In genomic region chr12:109428038-109428629, GRCh38 we compare ENCODE assay signal across 9 cellular contexts. TPM values are rescaled to one million over a fixed set of nuclear protein-coding genes. Genes with fewer than 3 reads are reported as not detected.
DNase-seq lines count a peak whose midpoint lies in the region; FAIRE-seq and TF ChIP-seq lines count a peak whose summit lies in the region.
"Had no signal": no experiment of that assay in that cellular context is flagged by ENCODE, and none has a peak within 500 bp of the region (broad histone marks: within the 10 kb centered on the region; RNA-seq: fewer than 3 reads in every experiment).

No MANE protein-coding gene starts in this region.

- no peaks in the 10 kb centered on the region for H3K4me1 Mint-ChIP-seq in HFFc6 (ENCODE audit: low read depth)

- dilution Hi-C loops in keratinocyte (cut with MboI; ENCODE audit: extremely low pct_ligation_motif_present, low sequenced_read_pairs): no loop called here

- in situ Hi-C loops in T47D (cut with HindIII; ENCODE audit: low pct_unique_long_range_greater_than_20kb, low sequenced_read_pairs): no loop called here

- H3K27ac ChIP-seq in VCaP (no peak overlapping the region), keratinocyte (ENCODE audit: control insufficient read depth, insufficient read depth, low read length) (no peak overlapping the region)

- H3K36me3 Mint-ChIP-seq in HFFc6 (ENCODE audit: low read depth): no peaks in the 10 kb centered on the region
- H3K36me3 Mint-ChIP-seq: activated naive CD8-positive, alpha-beta T cell had no signal

- H2AFZ ChIP-seq in keratinocyte (ENCODE audit: control insufficient read depth, low read length): no peak overlapping the region

- H3K4me1 ChIP-seq in keratinocyte (ENCODE audit: control insufficient read depth, extremely low read depth, insufficient read depth, low read length): peaks cover 5% of the 10 kb centered on the region

- no peak overlapping the region for H3K9ac ChIP-seq in keratinocyte (ENCODE audit: control insufficient read depth, extremely low read depth, insufficient read depth, low read length)

- peak; percentile 71 for FAIRE-seq in keratinocyte (lab: Jason Lieb, UNC)

- H3K9me1 ChIP-seq in keratinocyte (ENCODE audit: control insufficient read depth, extremely low read depth, insufficient read depth, low read length): no peaks in the 10 kb centered on the region

- no peaks in the 10 kb centered on the region for H3K36me3 ChIP-seq in keratinocyte (ENCODE audit: control insufficient read depth in 2 of 2, extremely low read depth in 1 of 2, insufficient read depth in 2 of 2, low read length in 2 of 2)

- no peaks in the 10 kb centered on the region for H4K20me1 ChIP-seq in keratinocyte (ENCODE audit: control insufficient read depth, extremely low read depth, insufficient read depth, low read length)

- H3K27me3 Mint-ChIP-seq in HFFc6 (ENCODE audit: insufficient read depth): peaks cover 13% of the 10 kb centered on the region

- TF ChIP-seq CTCF in HFFc6 (IDR thresholded peaks at IDR 0.05) (peak; percentile 99), VCaP (conservative IDR thresholded peaks at IDR 0.05) (peak; percentile 99), keratinocyte (optimal IDR thresholded peaks at IDR 0.05 in 1 of 3, IDR thresholded peaks at IDR 0.05 in 1 of 3, conservative IDR thresholded peaks at IDR 0.05 in 1 of 3; ENCODE audit: extremely low read depth in 1 of 3, insufficient read depth in 2 of 3, low read length in 3 of 3) (peak; percentile 95 to 98 (median 98))

- no peak overlapping the region for H3K4me3 ChIP-seq in keratinocyte (ENCODE audit: control insufficient read depth in 2 of 3, extremely low read depth in 1 of 3, insufficient read depth in 2 of 3, low read depth in 1 of 3, low read length in 3 of 3)

- H3K9me3 ChIP-seq in keratinocyte (ENCODE audit: control insufficient read depth, low read depth, low read length): no peaks in the 10 kb centered on the region

- no peaks in the 10 kb centered on the region for H3K79me2 ChIP-seq in keratinocyte (ENCODE audit: control insufficient read depth, insufficient read depth, low read length)

- H3K27ac Mint-ChIP-seq in HFFc6: no peak overlapping the region
- H3K27ac Mint-ChIP-seq: activated naive CD8-positive, alpha-beta T cell had no signal

- H3K9me3 Mint-ChIP-seq in HFFc6: no peaks in the 10 kb centered on the region

- H3K27me3 ChIP-seq in keratinocyte (ENCODE audit: control insufficient read depth, extremely low read depth, insufficient read depth, low read length): no peaks in the 10 kb centered on the region

- H3K4me3 Mint-ChIP-seq in HFFc6: no peak overlapping the region
- H3K4me3 Mint-ChIP-seq: activated naive CD8-positive, alpha-beta T cell had no signal

- peak; percentile 85 for DNase-seq in DMS 273 (lab: John Stamatoyannopoulos, UW; ENCODE audit: unreplicated experiment)
- DNase-seq in HFFc6: peak; percentile 70
- peak; percentile 78 for DNase-seq in NCI-H2171 treated with DMSO at 0.1 percent for 48 hours (lab: John Stamatoyannopoulos, UW)
- DNase-seq in T47D (ENCODE audit: low read depth in 1 of 2, low spot score in 1 of 2): peak; percentile 60 to 86
- peak; percentile 41 for DNase-seq in keratinocyte (ENCODE audit: low read depth, low spot score)
- DNase-seq in stimulated activated CD4-positive, alpha-beta T cell treated with anti-CD3 and anti-CD28 coated beads, Interleukin-1b, Interleukin-23, amount 100 ng/mL, for 4 hours (ENCODE audit: low read depth in 2 of 2): peak; percentile 60 to 72
- DNase-seq in cerebellar nuclear complex (lab: John Stamatoyannopoulos, UW): no peak

- no peak overlapping the region for H3K4me2 ChIP-seq in keratinocyte (ENCODE audit: control insufficient read depth, extremely low read depth, insufficient read depth, low read depth, low read length)

RNA-seq across cellular contexts. Expression of gene KCTD10, which starts 49.0 kb away (rescaled TPM):
- 100 to 1,000 TPM; 127 to 145 (median 134) TPM for total RNA-seq in HFFc6 (2021; fragmentation: NEBNext Ultra II Directional; extraction: Animal tissue kit (Norgen Biotek cat#: 25700))
- polyA plus RNA-seq in keratinocyte: 84.5 to 128 TPM (median 107 TPM) in 3 replicates
- polyA plus RNA-seq in keratinocyte (2011; ENCODE audit: low read depth): 30.5 TPM
- polyA plus RNA-seq in keratinocyte (2011; cell fraction: cytosol; rRNA removed): 101 and 133 TPM in 2 replicates
- 140 and 149 TPM in 2 replicates for polyA plus RNA-seq in keratinocyte (2011; cell fraction: nucleus; rRNA removed)
- 31.4 and 73.7 TPM in 2 replicates for polyA plus RNA-seq in keratinocyte (2012; ENCODE audit: low replicate concordance)
- 155 to 268 TPM (median 173 TPM) in 3 replicates for polyA minus RNA-seq in keratinocyte
- polyA minus RNA-seq in keratinocyte (2011; cell fraction: cytosol; rRNA and poly(A)+ RNA removed): 80.2 TPM
- 127 and 165 TPM in 2 replicates for polyA minus RNA-seq in keratinocyte (2011; cell fraction: nucleus; rRNA and poly(A)+ RNA removed)

RNA-seq across cellular contexts. Expression of gene UBE3B, which starts 49.3 kb away (rescaled TPM):
- total RNA-seq in HFFc6 (2021; fragmentation: NEBNext Ultra II Directional; extraction: Animal tissue kit (Norgen Biotek cat#: 25700)): 10 to 100 TPM; 41.3 to 43.6 (median 43.1) TPM
- polyA plus RNA-seq in keratinocyte: 22.4 to 29.1 TPM (median 27.1 TPM) in 3 replicates
- 10.6 TPM for polyA plus RNA-seq in keratinocyte (2011; ENCODE audit: low read depth)
- polyA plus RNA-seq in keratinocyte (2011; cell fraction: cytosol; rRNA removed): 18.1 and 22.7 TPM in 2 replicates
- polyA plus RNA-seq in keratinocyte (2011; cell fraction: nucleus; rRNA removed): 58.6 and 60.0 TPM in 2 replicates
- polyA plus RNA-seq in keratinocyte (2012; ENCODE audit: low replicate concordance): 13.4 and 18.3 TPM in 2 replicates
- polyA minus RNA-seq in keratinocyte: 40.6 to 54.8 TPM (median 40.8 TPM) in 3 replicates
- polyA minus RNA-seq in keratinocyte (2011; cell fraction: cytosol; rRNA and poly(A)+ RNA removed): 20.5 TPM
- 41.7 and 66.0 TPM in 2 replicates for polyA minus RNA-seq in keratinocyte (2011; cell fraction: nucleus; rRNA and poly(A)+ RNA removed)

Comparison
In these comparisons a context has a peak if more than half of its experiments do, and no peak if none do; other contexts are left out.
1. DNase-seq: peak in DMS 273 (single experiment), HFFc6 (single experiment), NCI-H2171 treated with DMSO at 0.1 percent for 48 hours (single experiment), T47D (2 of 2), keratinocyte (single experiment) and stimulated activated CD4-positive, alpha-beta T cell treated with anti-CD3 and anti-CD28 coated beads, Interleukin-1b, Interleukin-23, amount 100 ng/mL, for 4 hours (2 of 2); none in cerebellar nuclear complex (0 of 2).
2. Peak in every context shown above with its lines, with median percentiles within 50 percentile points of each other: CTCF ChIP-seq.